Comparison of ENCODE assay signal across 8 cellular contexts in the genomic region with DNA sequence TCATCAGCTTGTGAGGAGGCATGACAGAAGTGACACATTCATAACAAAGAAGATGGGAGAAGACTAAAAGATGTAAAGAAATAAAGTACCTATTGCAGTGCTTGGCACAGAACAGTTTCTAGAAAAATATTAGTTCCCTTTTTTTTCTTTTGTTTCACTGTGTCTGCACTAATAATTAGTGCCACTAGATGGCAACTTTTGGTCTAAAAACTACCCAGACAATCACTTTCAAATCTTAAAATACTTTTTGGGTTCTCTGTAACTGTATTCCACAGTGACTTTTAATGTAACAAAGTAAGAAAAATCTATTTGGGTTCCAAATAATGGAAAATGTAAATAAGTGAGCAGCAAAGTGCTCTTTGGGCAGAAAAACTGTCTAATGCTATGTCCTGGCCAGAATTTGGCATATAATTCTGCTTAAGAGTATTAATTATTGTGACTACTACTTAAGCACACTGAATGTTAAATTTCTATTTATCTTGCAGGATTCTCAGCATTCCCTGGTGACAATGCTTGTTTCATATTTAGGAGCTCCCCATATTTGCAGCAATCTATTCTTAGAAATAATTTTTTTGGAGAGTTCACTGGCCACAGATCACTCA.
DNase-seq lines count a peak whose midpoint lies in the region; ATAC-seq, FAIRE-seq and TF ChIP-seq lines count a peak whose summit lies in the region.

No MANE protein-coding gene starts in this region.

- no peak for TF ChIP-seq POLR2A in H54 (IDR thresholded peaks at IDR 0.05; ENCODE audit: low read depth, low read length)

- H3K27me3 Mint-ChIP-seq in central memory CD8-positive, alpha-beta T cell, result peaks cover 20% of the 10 kb centered on the region
- H3K27me3 Mint-ChIP-seq in mesothelial cell of epicardium (ENCODE audit: low read depth), result no peaks in the 10 kb centered on the region

- H3K4me3 Mint-ChIP-seq in central memory CD8-positive, alpha-beta T cell, result no peak overlapping the region
- H3K4me3 Mint-ChIP-seq in mesothelial cell of epicardium, result no peak overlapping the region

- DNase-seq in NCI-H2029 (lab: John Stamatoyannopoulos, UW) (peak; percentile 10), NCI-H2029 treated with DMSO at 0.1 percent for 48 hours (lab: John Stamatoyannopoulos, UW) (no peak), H54 (ENCODE audit: insufficient read length, low spot score) (no peak), NCI-H69 (lab: John Stamatoyannopoulos, UW) (peak; percentile 15), mesothelial cell of epicardium (ENCODE audit: low spot score in 2 of 2, unreplicated experiment in 2 of 2) (no peak), SHP77 (lab: John Stamatoyannopoulos, UW) (no peak), ureter (ENCODE audit: low spot score) (no peak)
- no peak for DNase-seq in central memory CD8-positive, alpha-beta T cell (ENCODE audit: low spot score in 2 of 2)

- ATAC-seq in central memory CD8-positive, alpha-beta T cell (replicated peaks; ENCODE audit: extremely low read depth, poor library complexity, severe bottlenecking), result peak; percentile 52

- H3K4me1 Mint-ChIP-seq in central memory CD8-positive, alpha-beta T cell, result peaks cover 5% of the 10 kb centered on the region
- no peaks in the 10 kb centered on the region for H3K4me1 Mint-ChIP-seq in mesothelial cell of epicardium

- FAIRE-seq in H54 (lab: Jason Lieb, UNC), result peak; percentile 75

- H3K36me3 Mint-ChIP-seq in central memory CD8-positive, alpha-beta T cell (ENCODE audit: insufficient read depth), result no peaks in the 10 kb centered on the region
- H3K36me3 Mint-ChIP-seq in mesothelial cell of epicardium, result no peaks in the 10 kb centered on the region

- H3K9me3 Mint-ChIP-seq in central memory CD8-positive, alpha-beta T cell, result no peaks in the 10 kb centered on the region
- H3K9me3 Mint-ChIP-seq in mesothelial cell of epicardium, result peaks cover 8% of the 10 kb centered on the region

- no peak overlapping the region for H3K27ac Mint-ChIP-seq in central memory CD8-positive, alpha-beta T cell (ENCODE audit: low read depth)
- peak overlapping the region; percentile 78 for H3K27ac Mint-ChIP-seq in mesothelial cell of epicardium

- TF ChIP-seq CTCF in mesothelial cell of epicardium (IDR thresholded peaks at IDR 0.05; ENCODE audit: unreplicated experiment), result peak; percentile 96

Comparison
In these comparisons a context has a peak if more than half of its experiments do, and no peak if none do; other contexts are left out.
1. DNase-seq: peak in NCI-H2029 (single experiment) and NCI-H69 (single experiment); none in NCI-H2029 treated with DMSO at 0.1 percent for 48 hours (single experiment), H54 (single experiment), central memory CD8-positive, alpha-beta T cell (0 of 2), mesothelial cell of epicardium (0 of 2), SHP77 (0 of 2) and ureter (single experiment).